ENCODE assay signal across 9 cellular contexts in genomic region chr1:11918779-11919519, GRCh38. TPM values are rescaled to one million over a fixed set of nuclear protein-coding genes. Genes with fewer than 3 reads are reported as not detected.
DNase-seq lines count a peak whose midpoint lies in the region; ATAC-seq and TF ChIP-seq lines count a peak whose summit lies in the region.
"Had no signal": no experiment of that assay in that cellular context is flagged by ENCODE, and none has a peak within 500 bp of the region (broad histone marks: within the 10 kb centered on the region; RNA-seq: fewer than 3 reads in every experiment).

No MANE protein-coding gene starts in this region.

- no peaks in the 10 kb centered on the region for H3K9me3 ChIP-seq in gastrocnemius medialis

- H3K27ac ChIP-seq in gastrocnemius medialis: peak overlapping the region; percentile 86 to 97 (median 92)

- TF ChIP-seq CTCF in gastrocnemius medialis (IDR thresholded peaks at IDR 0.05 in 4 of 5, conservative IDR thresholded peaks at IDR 0.05 in 1 of 5): no peak

- peaks cover 51 to 59% of the 10 kb centered on the region in 2 donors for H3K4me1 ChIP-seq in gastrocnemius medialis

- intact Hi-C loops in left cardiac atrium (cut with DNase I): no loop called here
- intact Hi-C loops in gastrocnemius medialis (cut with DNase I; ENCODE audit: low total_unique reads): no loop called here

- H3K4me3 ChIP-seq in gastrocnemius medialis: peak overlapping the region in 1 of 4 donors; percentile 31

- DNase-seq in GM04504 (ENCODE audit: low read depth): peak; percentile 66
- peak; percentile 95 for DNase-seq in astrocyte of the hippocampus (ENCODE audit: low read depth, low spot score)
- peak; percentile 81 for DNase-seq in left cardiac atrium
- DNase-seq in gastrocnemius medialis: peak; percentile 88 to 97
- no peak for DNase-seq in NCI-H1417 (lab: John Stamatoyannopoulos, UW)
- DNase-seq in activated CD4-positive, alpha-beta T cell treated with anti-CD3 and anti-CD28 coated beads for 48 hours: no peak
- DNase-seq: activated T-cell treated with anti-CD3 and anti-CD28 coated beads, Interleukin-2, amount 50 U/mL, for 72 hours had no signal

- in situ Hi-C loops in gastrocnemius medialis (cut with MboI; ENCODE audit: low sequenced_read_pairs in 4 of 4): no loop called here

- peaks cover 0 to 20% of the 10 kb centered on the region in 2 donors for H3K36me3 ChIP-seq in gastrocnemius medialis

- ATAC-seq in left cardiac atrium (peak; percentile 73 to 85), gastrocnemius medialis (peak; percentile 94 to 95), GM19395 (IDR thresholded peaks at IDR 0.05; ENCODE audit: unreplicated experiment) (no peak), HG03135 (IDR thresholded peaks at IDR 0.05; ENCODE audit: unreplicated experiment) (no peak)
- ATAC-seq: activated T-cell treated with anti-CD3 and anti-CD28 coated beads, Interleukin-2, amount 50 U/mL, for 72 hours had no signal

- TF ChIP-seq POLR2A in gastrocnemius medialis (IDR thresholded peaks at IDR 0.05): no peak

- H3K27me3 ChIP-seq in gastrocnemius medialis: no peaks in the 10 kb centered on the region

RNA-seq across cellular contexts. Expression of gene KIAA2013, which starts 7.3 kb away (rescaled TPM):
- total RNA-seq in left cardiac atrium: 10 to 100 TPM; 31.2 to 36.2 TPM
- total RNA-seq in gastrocnemius medialis: 100 to 1,000 TPM in 1 of 4 donors, 10 to 100 TPM in 3; 71.0 to 126 (median 85.1) TPM

RNA-seq across cellular contexts. Expression of gene PLOD1, which starts 15.6 kb away (rescaled TPM):
- total RNA-seq in left cardiac atrium: 10 to 100 TPM; 70.3 to 83.7 TPM
- total RNA-seq in gastrocnemius medialis: 10 to 100 TPM; 23.9 to 66.5 (median 54.8) TPM

Comparison
In these comparisons a context has a peak if more than half of its experiments do, and no peak if none do; other contexts are left out.
1. DNase-seq: peak in GM04504 (single experiment), astrocyte of the hippocampus (single experiment), left cardiac atrium (single experiment) and gastrocnemius medialis (2 of 2); none in NCI-H1417 (0 of 3) and activated CD4-positive, alpha-beta T cell treated with anti-CD3 and anti-CD28 coated beads for 48 hours (single experiment).
2. ATAC-seq: peak in left cardiac atrium (2 of 2) and gastrocnemius medialis (2 of 2); none in GM19395 (single experiment) and HG03135 (single experiment).